ENCODE assay signal across 8 cellular contexts in the genomic region with DNA sequence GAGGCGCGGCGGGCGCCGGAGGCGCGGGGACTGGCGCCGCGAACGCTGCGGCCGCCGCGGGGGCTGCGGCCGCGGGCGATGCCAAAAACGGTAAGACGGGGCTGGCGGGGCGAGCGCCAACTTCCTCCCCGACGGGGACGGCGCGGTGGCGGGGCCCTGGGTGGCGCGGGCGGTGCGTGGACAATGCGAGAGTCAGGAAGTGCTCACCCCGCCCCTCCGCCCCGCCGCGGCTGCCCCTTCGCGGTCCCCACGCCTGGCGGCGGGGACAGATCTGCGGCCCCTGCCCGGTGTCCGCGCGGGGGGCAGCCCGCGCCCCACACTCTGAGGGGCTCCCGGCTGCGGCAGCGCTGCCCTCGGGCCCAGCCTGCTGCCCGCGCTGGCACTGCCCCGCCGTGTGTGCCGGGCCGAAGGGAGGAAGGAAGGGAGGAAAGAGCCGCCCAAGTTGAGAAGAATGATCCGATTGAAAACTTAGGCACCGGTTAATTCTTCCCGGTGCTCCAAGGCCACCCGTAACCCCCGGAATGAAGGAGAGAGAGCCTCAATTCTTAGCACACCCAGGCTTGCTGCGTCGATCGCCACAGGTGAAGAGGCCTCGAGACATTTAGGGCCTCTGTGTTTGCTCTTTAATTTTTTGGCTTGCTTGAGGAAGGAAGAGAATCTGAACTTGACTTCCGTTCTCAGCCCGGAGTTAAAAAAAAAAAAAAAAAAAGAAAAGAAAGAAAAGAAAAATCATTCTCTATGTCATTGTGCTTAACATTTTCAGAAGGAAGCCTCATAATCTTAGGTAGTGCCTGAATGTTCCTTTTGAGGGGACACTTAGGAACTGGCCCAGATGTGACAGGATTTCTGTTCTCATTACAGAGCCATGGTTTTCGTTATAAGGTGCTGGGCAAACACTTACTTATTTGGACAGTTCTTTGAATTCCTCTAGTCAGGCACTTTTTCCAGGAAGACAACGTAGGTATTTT. TPM values are rescaled to one million over a fixed set of nuclear protein-coding genes. Genes with fewer than 3 reads are reported as not detected.
A peak's percentile ranks its signal among the peaks of the same experiment; 100 is the strongest.
DNase-seq lines count a peak whose midpoint lies in the region; ATAC-seq and TF ChIP-seq lines count a peak whose summit lies in the region.

No MANE protein-coding gene starts in this region.

- DNase-seq in ELF-1 (ENCODE audit: low read depth, low spot score) (peak; percentile 35), Kasumi-1 (lab: John Stamatoyannopoulos, UW) (peak; percentile 33 to 59), lower leg skin (ENCODE audit: low spot score in 2 of 2) (peak; percentile 46 to 91), SHP77 (lab: John Stamatoyannopoulos, UW) (no peak)
- peak; percentile 75 for DNase-seq in activated CD4-positive, alpha-beta T cell treated with anti-CD3 and anti-CD28 coated beads for 36 hours
- DNase-seq in stimulated activated CD8-positive, alpha-beta memory T cell treated with anti-CD3 and anti-CD28 coated beads, Interleukin-4, amount 100 ng/mL, for 24 hours (ENCODE audit: low read depth), result peak; percentile 52

- peaks cover 33% of the 10 kb centered on the region for H3K36me3 Mint-ChIP-seq in activated CD4-positive, alpha-beta T cell treated with anti-CD3 and anti-CD28 coated beads for 36 hours (ENCODE audit: low read depth)

- no peaks in the 10 kb centered on the region for H3K9me3 ChIP-seq in duodenal mucosa (ENCODE audit: control insufficient read depth in 1 of 2, low read length in 2 of 2)

- peak overlapping the region; percentile 93 for H3K4me3 Mint-ChIP-seq in activated CD4-positive, alpha-beta T cell treated with anti-CD3 and anti-CD28 coated beads for 36 hours

- H3K36me3 ChIP-seq in duodenal mucosa (ENCODE audit: control insufficient read depth in 1 of 2, insufficient read depth in 2 of 2, low read length in 2 of 2), result no peaks in the 10 kb centered on the region

- WGBS in lower leg skin, 2 donors, result 1 to 2% methylated on average over 24 to 59 of the region's 76 CpGs

- peak overlapping the region; percentile 92 to 93 for H3K4me3 ChIP-seq in duodenal mucosa (ENCODE audit: low read depth in 1 of 2, low read length in 2 of 2)
- H3K4me3 ChIP-seq in lower leg skin (ENCODE audit: low read depth, poor library complexity, severe bottlenecking), result peak overlapping the region; percentile 95

- peak overlapping the region; percentile 94 for H3K9ac ChIP-seq in duodenal mucosa (ENCODE audit: low read depth in 1 of 2, low read length in 2 of 2)

- H3K27me3 ChIP-seq in duodenal mucosa (ENCODE audit: control insufficient read depth in 1 of 2, insufficient read depth in 2 of 2, low read length in 2 of 2), result no peaks in the 10 kb centered on the region

- H3K27ac ChIP-seq in duodenal mucosa (ENCODE audit: low read depth, low read length), result peak overlapping the region; percentile 93

- no peak for TF ChIP-seq CTCF in lower leg skin (IDR thresholded peaks at IDR 0.05)

- H3K27ac Mint-ChIP-seq in activated CD4-positive, alpha-beta T cell treated with anti-CD3 and anti-CD28 coated beads for 36 hours, result peak overlapping the region; percentile 98

- intact Hi-C loops in activated CD4-positive, alpha-beta T cell treated with anti-CD3 and anti-CD28 coated beads for 36 hours (cut with DNase I, micrococcal nuclease), result loop anchor here (1.0 to 5.0 kb wide), 8 partner anchors 8 to 364 kb away; partner anchors contain the start of genes ABRACL (in 1 of the 2), CCDC28A (in 1 of the 2), CITED2 (in 1 of the 2) and REPS1 (in 1 of the 2)
- intact Hi-C loops in lower leg skin (cut with DNase I; ENCODE audit: low total_unique reads), result no loop called here

- POLR2A ChIA-PET in activated CD4-positive, alpha-beta T cell treated with anti-CD3 and anti-CD28 coated beads for 36 hours (lab: Charles Lee), result interaction anchor here (1.1 to 1.5 kb wide), 2 partner anchors 26 to 234 kb away, joined by 5 to 12 read pairs; no protein-coding TSS in a partner anchor

- CTCF ChIA-PET in activated CD4-positive, alpha-beta T cell treated with anti-CD3 and anti-CD28 coated beads for 36 hours (lab: Charles Lee), result interaction anchor here (0.7 to 3.3 kb wide), 2 partner anchors 229 to 310 kb away, joined by 3 to 10 read pairs; no protein-coding TSS in a partner anchor

- peaks cover 54% of the 10 kb centered on the region for H3K4me1 Mint-ChIP-seq in activated CD4-positive, alpha-beta T cell treated with anti-CD3 and anti-CD28 coated beads for 36 hours

- ATAC-seq in GM21723 (IDR thresholded peaks at IDR 0.05; ENCODE audit: unreplicated experiment), result peak; percentile 38
- peak; percentile 13 for ATAC-seq in activated CD4-positive, alpha-beta T cell treated with anti-CD3 and anti-CD28 coated beads for 36 hours

- H3K9me3 Mint-ChIP-seq in activated CD4-positive, alpha-beta T cell treated with anti-CD3 and anti-CD28 coated beads for 36 hours (ENCODE audit: low read depth), result no peaks in the 10 kb centered on the region

- peaks cover 13 to 26% of the 10 kb centered on the region in 2 donors for H3K4me1 ChIP-seq in duodenal mucosa (ENCODE audit: control insufficient read depth in 1 of 2, insufficient read depth in 2 of 2, low read length in 2 of 2)

- no peaks in the 10 kb centered on the region for H3K27me3 Mint-ChIP-seq in activated CD4-positive, alpha-beta T cell treated with anti-CD3 and anti-CD28 coated beads for 36 hours

- no peak for TF ChIP-seq POLR2A in lower leg skin (IDR thresholded peaks at IDR 0.05)

RNA-seq across cellular contexts. Expression of gene HECA, which starts 1.0 kb away (rescaled TPM):
- 10 to 100 TPM; 51.6 to 63.4 TPM for total RNA-seq in activated CD4-positive, alpha-beta T cell treated with anti-CD3 and anti-CD28 coated beads for 36 hours
- total RNA-seq in lower leg skin, result 10 to 100 TPM; 80.3 to 99.5 (median 86.5) TPM

Comparison
In these comparisons a context has a peak if more than half of its experiments do, and no peak if none do; other contexts are left out.
1. DNase-seq: peak in ELF-1 (single experiment), Kasumi-1 (2 of 2), activated CD4-positive, alpha-beta T cell treated with anti-CD3 and anti-CD28 coated beads for 36 hours (single experiment), lower leg skin (2 of 2) and stimulated activated CD8-positive, alpha-beta memory T cell treated with anti-CD3 and anti-CD28 coated beads, Interleukin-4, amount 100 ng/mL, for 24 hours (single experiment); none in SHP77 (0 of 2).